Comparison of ENCODE assay signal across 8 cellular contexts in genomic region chr16:28873543-28874201, GRCh38. TPM values are rescaled to one million over a fixed set of nuclear protein-coding genes. Genes with fewer than 3 reads are reported as not detected.
DNase-seq lines count a peak whose midpoint lies in the region; ATAC-seq and TF ChIP-seq lines count a peak whose summit lies in the region.

No MANE protein-coding gene starts in this region.

- H3K4me1 Mint-ChIP-seq in Caco-2 (ENCODE audit: low read depth, unreplicated experiment) (no peaks in the 10 kb centered on the region), glutamatergic neuron (ENCODE audit: low read depth, unreplicated experiment) (peaks cover 3% of the 10 kb centered on the region)
- peaks cover under 1% of the 10 kb centered on the region for H3K4me1 Mint-ChIP-seq in activated T-cell treated with anti-CD3 and anti-CD28 coated beads, Interleukin-2, amount 50 U/mL, for 4 hours (ENCODE audit: low read depth)

- DNase-seq in Caco-2 (peak in 1 of 2 experiments; percentile 56), MV-4-11 (lab: John Stamatoyannopoulos, UW) (peak; percentile 18), glutamatergic neuron (no peak), amygdala (lab: John Stamatoyannopoulos, UW) (no peak), EL (no peak)
- peak; percentile 57 for DNase-seq in activated T-cell treated with anti-CD3 and anti-CD28 coated beads, Interleukin-2, amount 50 U/mL, for 4 hours
- DNase-seq in stimulated activated CD4-positive, alpha-beta T cell treated with anti-CD3 and anti-CD28 coated beads, Interleukin-4, amount 100 ng/mL, for 1 hour, result peak; percentile 61

- H3K4me1 ChIP-seq in Caco-2, result peaks cover 3% of the 10 kb centered on the region; the same call in 1 of the 2 replicates

- H3K36me3 Mint-ChIP-seq in Caco-2 (ENCODE audit: insufficient read depth, unreplicated experiment) (peaks cover 63% of the 10 kb centered on the region), glutamatergic neuron (ENCODE audit: unreplicated experiment) (no peaks in the 10 kb centered on the region)
- H3K36me3 Mint-ChIP-seq in activated T-cell treated with anti-CD3 and anti-CD28 coated beads, Interleukin-2, amount 50 U/mL, for 4 hours (ENCODE audit: insufficient read depth), result peaks cover 9% of the 10 kb centered on the region

- H3K27me3 ChIP-seq in Caco-2 (replicated peaks; ENCODE audit: control insufficient read depth, insufficient read depth, low read length), result no peaks in the 10 kb centered on the region

- TSS peak; percentile 28 for BruUV-seq in Caco-2 (replicated peaks; lab: Mats Ljungman, UMichigan)

- H3K9me3 Mint-ChIP-seq in Caco-2 (ENCODE audit: unreplicated experiment) (no peaks in the 10 kb centered on the region), glutamatergic neuron (ENCODE audit: unreplicated experiment) (no peaks in the 10 kb centered on the region)
- no peaks in the 10 kb centered on the region for H3K9me3 Mint-ChIP-seq in activated T-cell treated with anti-CD3 and anti-CD28 coated beads, Interleukin-2, amount 50 U/mL, for 4 hours

- peaks cover 1% of the 10 kb centered on the region for H3K36me3 ChIP-seq in Caco-2 (ENCODE audit: control insufficient read depth, insufficient read depth, low read length)

- POLR2A ChIA-PET in Caco-2 (lab: Charles Lee), result no interaction called here

- no peaks in the 10 kb centered on the region for H3K27me3 Mint-ChIP-seq in Caco-2 (ENCODE audit: insufficient read depth, unreplicated experiment)
- H3K27me3 Mint-ChIP-seq in activated T-cell treated with anti-CD3 and anti-CD28 coated beads, Interleukin-2, amount 50 U/mL, for 4 hours (ENCODE audit: low read depth), result no peaks in the 10 kb centered on the region
- peaks cover 4% of the 10 kb centered on the region for H3K27me3 Mint-ChIP-seq in glutamatergic neuron (ENCODE audit: unreplicated experiment)

- no peak overlapping the region for H3K4me3 ChIP-seq in Caco-2 (ENCODE audit: low read depth, low read length)

- TF ChIP-seq CTCF in Caco-2 (IDR thresholded peaks at IDR 0.05; ENCODE audit: insufficient read depth in 1 of 2, low read depth in 1 of 2, low read length in 1 of 2, severe bottlenecking in 1 of 2, unreplicated experiment in 1 of 2) (peak; percentile 58 to 62), glutamatergic neuron (IDR thresholded peaks at IDR 0.05; ENCODE audit: partially characterized antibody, unreplicated experiment) (peak; percentile 71)

- CTCF ChIA-PET in Caco-2 (lab: Charles Lee), result interaction anchor here (1.0 kb wide), 1 partner anchor 28 kb away, joined by 3 read pairs; the partner anchor contains the start of gene TUFM

- peak; percentile 80 to 85 for ATAC-seq in activated T-cell treated with anti-CD3 and anti-CD28 coated beads, Interleukin-2, amount 50 U/mL, for 4 hours
- ATAC-seq in GM18868 (IDR thresholded peaks at IDR 0.05; ENCODE audit: unreplicated experiment), result no peak

- H3K27ac Mint-ChIP-seq in Caco-2 (ENCODE audit: unreplicated experiment) (no peak overlapping the region), glutamatergic neuron (ENCODE audit: unreplicated experiment) (no peak overlapping the region)

- no peaks in the 10 kb centered on the region for H3K9me3 ChIP-seq in Caco-2

- H3K4me3 Mint-ChIP-seq in Caco-2 (ENCODE audit: unreplicated experiment) (no peak overlapping the region), glutamatergic neuron (ENCODE audit: unreplicated experiment) (no peak overlapping the region)
- H3K4me3 Mint-ChIP-seq in activated T-cell treated with anti-CD3 and anti-CD28 coated beads, Interleukin-2, amount 50 U/mL, for 4 hours, result no peak overlapping the region

- intact Hi-C loops in Caco-2 (cut with micrococcal nuclease; ENCODE audit: unreplicated experiment), result no loop called here

RNA-seq across cellular contexts. Expression of gene ATP2A1, which starts 4.6 kb away (rescaled TPM):
- total RNA-seq in Caco-2 (2022) (2.3 and 2.6 TPM in 2 replicates), glutamatergic neuron (ENCODE audit: unreplicated experiment) (4.5 TPM)
- 1 to 10 TPM; 1.0 to 1.4 (median 1.4) TPM for total RNA-seq in activated T-cell treated with anti-CD3 and anti-CD28 coated beads, Interleukin-2, amount 50 U/mL, for 4 hours

RNA-seq across cellular contexts. Expression of gene SH2B1, which starts 10.0 kb away (rescaled TPM):
- total RNA-seq in Caco-2 (2022) (37.0 and 46.4 TPM in 2 replicates), glutamatergic neuron (ENCODE audit: unreplicated experiment) (72.1 TPM)
- total RNA-seq in activated T-cell treated with anti-CD3 and anti-CD28 coated beads, Interleukin-2, amount 50 U/mL, for 4 hours, result 10 to 100 TPM; 35.5 to 41.4 (median 41.0) TPM

RNA-seq across cellular contexts. Expression of gene TUFM, which starts 27.5 kb away (rescaled TPM):
- total RNA-seq in Caco-2 (2022), result 207 and 234 TPM in 2 replicates
- 100 to 1,000 TPM; 459 to 515 (median 499) TPM for total RNA-seq in activated T-cell treated with anti-CD3 and anti-CD28 coated beads, Interleukin-2, amount 50 U/mL, for 4 hours
- 143 TPM for total RNA-seq in glutamatergic neuron (ENCODE audit: unreplicated experiment)

RNA-seq across cellular contexts. Expression of gene ATXN2L, which starts 50.9 kb away (rescaled TPM):
- 329 and 352 TPM in 2 replicates for total RNA-seq in Caco-2 (2022)
- total RNA-seq in activated T-cell treated with anti-CD3 and anti-CD28 coated beads, Interleukin-2, amount 50 U/mL, for 4 hours, result 100 to 1,000 TPM; 315 to 351 (median 325) TPM
- total RNA-seq in glutamatergic neuron (ENCODE audit: unreplicated experiment), result 261 TPM

RNA-seq across cellular contexts. Expression of gene RABEP2, which starts 51.4 kb away (rescaled TPM):
- 22.9 and 24.2 TPM in 2 replicates for total RNA-seq in Caco-2 (2022)
- total RNA-seq in activated T-cell treated with anti-CD3 and anti-CD28 coated beads, Interleukin-2, amount 50 U/mL, for 4 hours, result 10 to 100 TPM; 21.9 to 27.1 (median 24.2) TPM
- 15.3 TPM for total RNA-seq in glutamatergic neuron (ENCODE audit: unreplicated experiment)

Comparison
In these comparisons a context has a peak if more than half of its experiments do, and no peak if none do; other contexts are left out.
1. DNase-seq: peak in MV-4-11 (single experiment), activated T-cell treated with anti-CD3 and anti-CD28 coated beads, Interleukin-2, amount 50 U/mL, for 4 hours (single experiment) and stimulated activated CD4-positive, alpha-beta T cell treated with anti-CD3 and anti-CD28 coated beads, Interleukin-4, amount 100 ng/mL, for 1 hour (single experiment); none in glutamatergic neuron (single experiment), amygdala (0 of 56) and EL (single experiment).